Comparison of ENCODE assay signal across 11 cellular contexts in the genomic region with DNA sequence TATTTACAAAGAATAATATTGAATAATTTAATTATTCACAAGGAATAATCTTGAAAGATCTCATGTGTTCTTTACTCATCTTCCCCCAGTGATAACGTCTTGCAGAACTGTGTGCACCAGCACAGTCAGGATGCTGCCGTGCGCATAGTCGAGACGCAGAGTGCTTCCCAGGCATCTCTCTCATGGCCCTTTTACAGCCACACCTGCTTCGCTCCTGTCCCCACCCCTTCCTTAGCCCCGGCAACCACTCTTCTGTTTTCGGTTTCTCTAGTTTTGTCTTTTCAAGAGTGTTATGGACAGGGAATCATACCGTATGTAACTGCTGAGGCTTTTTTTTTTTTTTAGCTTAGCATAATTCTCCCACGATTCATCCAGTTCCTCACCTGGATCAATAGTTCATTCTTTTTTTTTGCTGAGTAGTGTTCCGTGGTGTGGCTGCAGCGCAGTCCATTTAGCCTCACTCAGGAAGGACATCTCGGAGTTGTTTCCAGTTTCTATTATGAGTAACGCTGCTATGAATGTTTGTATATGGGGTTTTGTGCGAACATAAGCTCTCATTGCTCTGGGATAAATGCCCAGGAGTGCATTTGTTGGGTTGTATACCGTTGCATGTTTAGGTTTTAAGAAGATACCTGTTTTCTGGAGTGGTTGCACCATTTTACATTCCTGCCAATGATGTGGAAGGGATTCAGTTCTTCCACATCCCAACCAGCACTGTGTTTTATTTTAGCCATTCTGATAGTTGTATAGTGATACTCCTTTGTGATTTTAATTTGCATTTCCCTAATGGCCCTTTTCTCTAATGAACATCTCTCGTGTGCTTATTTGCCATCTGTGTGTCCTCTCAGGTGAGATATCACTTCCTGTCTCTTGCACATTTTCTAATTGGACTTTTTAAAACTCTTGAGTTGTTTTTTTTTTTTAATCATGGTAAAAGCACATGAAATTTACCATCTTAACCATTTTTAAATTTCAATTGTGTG. TPM values are rescaled to one million over a fixed set of nuclear protein-coding genes. Genes with fewer than 3 reads are reported as not detected.
DNase-seq lines count a peak whose midpoint lies in the region; ATAC-seq and TF ChIP-seq lines count a peak whose summit lies in the region.
"Had no signal": no experiment of that assay in that cellular context is flagged by ENCODE, and none has a peak within 500 bp of the region (broad histone marks: within the 10 kb centered on the region; RNA-seq: fewer than 3 reads in every experiment).

No MANE protein-coding gene starts in this region.

- H3K36me3 Mint-ChIP-seq in activated CD8-positive, alpha-beta memory T cell treated with anti-CD3 and anti-CD28 coated beads, Interleukin-2, amount 10 ng/mL, durations not matched to agents 7 days and 5 days, result peaks cover 23% of the 10 kb centered on the region
- H3K36me3 Mint-ChIP-seq in activated naive CD8-positive, alpha-beta T cell treated with anti-CD3 and anti-CD28 coated beads for 36 hours, result peaks cover 24% of the 10 kb centered on the region
- peaks cover 18% of the 10 kb centered on the region for H3K36me3 Mint-ChIP-seq in natural killer cell

- CTCF ChIA-PET in activated CD8-positive, alpha-beta memory T cell treated with anti-CD3 and anti-CD28 coated beads, Interleukin-2, amount 10 ng/mL, durations not matched to agents 7 days and 5 days (lab: Charles Lee), result interaction anchor here (1.2 to 2.1 kb wide), 3 partner anchors 47 to 100 kb away, joined by 4 to 5 read pairs (median 4); a partner anchor contains a TSS
- CTCF ChIA-PET in GM10248 (lab: Yijun Ruan, JAX), result interaction anchor here (1.2 to 1.6 kb wide), 4 partner anchors 8 to 101 kb away, joined by 3 to 6 read pairs (median 3); no protein-coding TSS in a partner anchor

- intact Hi-C loops in natural killer cell (cut with micrococcal nuclease) (no loop called here), left ventricle myocardium inferior (cut with micrococcal nuclease) (no loop called here)

- H3K9me3 ChIP-seq in left ventricle myocardium inferior (replicated peaks), result no peaks in the 10 kb centered on the region
- H3K9me3 ChIP-seq: thyroid gland had no signal

- peaks cover 29% of the 10 kb centered on the region for H3K4me1 Mint-ChIP-seq in activated CD8-positive, alpha-beta memory T cell treated with anti-CD3 and anti-CD28 coated beads, Interleukin-2, amount 10 ng/mL, durations not matched to agents 7 days and 5 days
- peaks cover 36% of the 10 kb centered on the region for H3K4me1 Mint-ChIP-seq in activated naive CD8-positive, alpha-beta T cell treated with anti-CD3 and anti-CD28 coated beads for 36 hours
- peaks cover 21 to 37% of the 10 kb centered on the region in 2 donors for H3K4me1 Mint-ChIP-seq in natural killer cell

- H3K36me3 ChIP-seq in KMS-11 (ENCODE audit: insufficient read depth), result no peaks in the 10 kb centered on the region
- peaks cover 26% of the 10 kb centered on the region for H3K36me3 ChIP-seq in left ventricle myocardium inferior

- POLR2A ChIA-PET in GM10248 (lab: Yijun Ruan, JAX), result interaction anchor here (0.5 kb wide), 1 partner anchor 21 kb away, joined by 3 read pairs; no protein-coding TSS in a partner anchor

- peak overlapping the region; percentile 65 for H3K4me3 Mint-ChIP-seq in activated CD8-positive, alpha-beta memory T cell treated with anti-CD3 and anti-CD28 coated beads, Interleukin-2, amount 10 ng/mL, durations not matched to agents 7 days and 5 days
- peak overlapping the region; percentile 44 for H3K4me3 Mint-ChIP-seq in activated naive CD8-positive, alpha-beta T cell treated with anti-CD3 and anti-CD28 coated beads for 36 hours
- H3K4me3 Mint-ChIP-seq in natural killer cell, result no peak overlapping the region

- no peaks in the 10 kb centered on the region for H4K20me1 ChIP-seq in KMS-11 (ENCODE audit: insufficient read depth)

- ATAC-seq in activated CD8-positive, alpha-beta memory T cell treated with anti-CD3 and anti-CD28 coated beads, Interleukin-2, amount 10 ng/mL, durations not matched to agents 7 days and 5 days, result peak; percentile 34
- no peak for ATAC-seq in natural killer cell

- no peak for TF ChIP-seq CTCF in KMS-11 (conservative IDR thresholded peaks at IDR 0.05; ENCODE audit: low read depth, low read length)
- no peak for TF ChIP-seq CTCF in natural killer cell (IDR thresholded peaks at IDR 0.05)
- TF ChIP-seq CTCF in left ventricle myocardium inferior (IDR thresholded peaks at IDR 0.05; ENCODE audit: borderline replicate concordance), result no peak
- no peak for TF ChIP-seq CTCF in GM10248 (IDR thresholded peaks at IDR 0.05; ENCODE audit: control extremely low read depth, extremely low read depth, low read depth, missing control alignments)

- H3K9me3 Mint-ChIP-seq in activated CD8-positive, alpha-beta memory T cell treated with anti-CD3 and anti-CD28 coated beads, Interleukin-2, amount 10 ng/mL, durations not matched to agents 7 days and 5 days (ENCODE audit: low read depth), result no peaks in the 10 kb centered on the region
- H3K9me3 Mint-ChIP-seq in activated naive CD8-positive, alpha-beta T cell treated with anti-CD3 and anti-CD28 coated beads for 36 hours, result no peaks in the 10 kb centered on the region
- no peaks in the 10 kb centered on the region for H3K9me3 Mint-ChIP-seq in natural killer cell

- H3K27me3 ChIP-seq in KMS-11 (ENCODE audit: insufficient read depth, low read depth), result no peaks in the 10 kb centered on the region
- no peaks in the 10 kb centered on the region for H3K27me3 ChIP-seq in left ventricle myocardium inferior (ENCODE audit: low read depth)
- H3K27me3 ChIP-seq: thyroid gland had no signal

- DNase-seq in activated CD8-positive, alpha-beta memory T cell treated with anti-CD3 and anti-CD28 coated beads, Interleukin-2, amount 10 ng/mL, durations not matched to agents 7 days and 5 days, result peak; percentile 46
- DNase-seq in activated CD8-positive, alpha-beta memory T cell treated with anti-CD3 and anti-CD28 coated beads, Interleukin-2, amount 50 U/mL, for 4 hours, result no peak
- no peak for DNase-seq in activated naive CD8-positive, alpha-beta T cell treated with anti-CD3 and anti-CD28 coated beads for 36 hours
- no peak for DNase-seq in natural killer cell
- DNase-seq in activated gamma-delta T cell (lab: John Stamatoyannopoulos, UW), result no peak
- DNase-seq in left ventricle myocardium inferior, result no peak
- no peak for DNase-seq in GM10248 (ENCODE audit: extremely low spot score)
- DNase-seq: NCI-H1092 treated with DMSO at 0.1 percent for 48 hours, OCI-M1, thyroid gland had no signal

- H3K4me2 ChIP-seq in KMS-11, result peak overlapping the region; percentile 84

- H2AFZ ChIP-seq in KMS-11 (ENCODE audit: low read depth), result no peak overlapping the region

- no peaks in the 10 kb centered on the region for H3K27me3 Mint-ChIP-seq in activated CD8-positive, alpha-beta memory T cell treated with anti-CD3 and anti-CD28 coated beads, Interleukin-2, amount 10 ng/mL, durations not matched to agents 7 days and 5 days
- no peaks in the 10 kb centered on the region for H3K27me3 Mint-ChIP-seq in activated naive CD8-positive, alpha-beta T cell treated with anti-CD3 and anti-CD28 coated beads for 36 hours
- H3K27me3 Mint-ChIP-seq in natural killer cell (ENCODE audit: low read depth in 2 of 2), result no peaks in the 10 kb centered on the region

- peak overlapping the region; percentile 30; the same call in 1 of the 2 replicates for H3K9ac ChIP-seq in KMS-11

- peaks cover 38% of the 10 kb centered on the region for H3K4me1 ChIP-seq in KMS-11 (ENCODE audit: low read depth, poor library complexity, severe bottlenecking)
- peaks cover 84% of the 10 kb centered on the region for H3K4me1 ChIP-seq in left ventricle myocardium inferior

- H3K79me2 ChIP-seq in KMS-11 (ENCODE audit: insufficient read depth, low read depth), result peaks cover 53% of the 10 kb centered on the region; the same call in 1 of the 2 replicates

- peak overlapping the region; percentile 87 for H3K27ac Mint-ChIP-seq in activated CD8-positive, alpha-beta memory T cell treated with anti-CD3 and anti-CD28 coated beads, Interleukin-2, amount 10 ng/mL, durations not matched to agents 7 days and 5 days
- H3K27ac Mint-ChIP-seq in activated naive CD8-positive, alpha-beta T cell treated with anti-CD3 and anti-CD28 coated beads for 36 hours, result peak overlapping the region; percentile 86
- peak overlapping the region; percentile 55 to 67 for H3K27ac Mint-ChIP-seq in natural killer cell

- H3K27ac ChIP-seq in KMS-11, result peak overlapping the region; percentile 63
- no peak overlapping the region for H3K27ac ChIP-seq in left ventricle myocardium inferior (replicated peaks)

- H3K4me3 ChIP-seq in KMS-11 (IDR thresholded peaks at IDR 0.05; ENCODE audit: insufficient read depth, low read depth, low read length), result no peak overlapping the region
- no peak overlapping the region for H3K4me3 ChIP-seq in left ventricle myocardium inferior
- H3K4me3 ChIP-seq: thyroid gland had no signal

RNA-seq across cellular contexts. Expression of a gene that starts 47.6 kb away (rescaled TPM):
- total RNA-seq in activated CD8-positive, alpha-beta memory T cell treated with anti-CD3 and anti-CD28 coated beads, Interleukin-2, amount 10 ng/mL, durations not matched to agents 7 days and 5 days, result 100 to 1,000 TPM in 1 of 2 experiments, 10 to 100 TPM in 1; 98.5 to 146 TPM
- total RNA-seq in activated naive CD8-positive, alpha-beta T cell treated with anti-CD3 and anti-CD28 coated beads for 36 hours, result 10 to 100 TPM; 56.9 to 59.6 TPM
- total RNA-seq in natural killer cell (100 to 1,000 TPM; 129 to 160 (median 129) TPM), left ventricle myocardium inferior (55.5 TPM)
